Comparison of ENCODE assay signal across 8 cellular contexts in genomic region chr19:27794444-27795042, GRCh38.
A peak's percentile ranks its signal among the peaks of the same experiment; 100 is the strongest.
DNase-seq lines count a peak whose midpoint lies in the region; ATAC-seq and TF ChIP-seq lines count a peak whose summit lies in the region.

No MANE protein-coding gene starts in this region.

- peaks cover 15% of the 10 kb centered on the region for H3K36me3 ChIP-seq in HUES64 (ENCODE audit: insufficient read depth, low read length)
- H3K36me3 ChIP-seq in psoas muscle (ENCODE audit: insufficient read depth in 1 of 2, low read depth in 1 of 2) = peaks cover 0 to 14% of the 10 kb centered on the region in 2 donors

- intact Hi-C loops in left cardiac atrium (cut with DNase I) (loop anchor here in 1 of 2 donors (10.0 kb wide), 1 partner anchor 140 kb away; no protein-coding TSS in a partner anchor), psoas muscle (cut with DNase I) (loop anchor here in 1 of 2 donors (10.0 kb wide), 1 partner anchor 120 kb away; no protein-coding TSS in a partner anchor)

- no peaks in the 10 kb centered on the region for H3K9me3 Mint-ChIP-seq in activated naive CD4-positive, alpha-beta T cell treated with anti-CD3 and anti-CD28 coated beads, Interleukin-2, amount 50 U/mL, for 72 hours

- peak overlapping the region; percentile 27; the same call in 1 of the 2 replicates for H3K27ac ChIP-seq in HUES64 (ENCODE audit: low read depth, low read length)
- peak overlapping the region; percentile 95 for H3K27ac ChIP-seq in psoas muscle

- peak; percentile 30 for DNase-seq in A172 (ENCODE audit: low spot score)
- DNase-seq in activated naive CD4-positive, alpha-beta T cell treated with anti-CD3 and anti-CD28 coated beads, Interleukin-2, amount 50 U/mL, for 72 hours (ENCODE audit: low spot score in 2 of 2) = no peak
- DNase-seq in left cardiac atrium = peak; percentile 43
- DNase-seq in psoas muscle = no peak
- DNase-seq in GM19240 (ENCODE audit: insufficient read length, low spot score) = no peak
- DNase-seq in GDM1 (lab: John Stamatoyannopoulos, UW) = no peak

- H3K9me3 ChIP-seq in HUES64 (ENCODE audit: insufficient read depth, low read depth, low read length) (peaks cover 4% of the 10 kb centered on the region; the same call in 1 of the 2 replicates), psoas muscle (no peaks in the 10 kb centered on the region)

- peak overlapping the region; percentile 96 to 100 for H3K27ac Mint-ChIP-seq in activated naive CD4-positive, alpha-beta T cell treated with anti-CD3 and anti-CD28 coated beads, Interleukin-2, amount 50 U/mL, for 72 hours

- H3K27me3 ChIP-seq in HUES64 (ENCODE audit: insufficient read depth, low read length) (no peaks in the 10 kb centered on the region), psoas muscle (ENCODE audit: insufficient read depth in 3 of 3, low read length in 2 of 3) (no peaks in the 10 kb centered on the region)

- ATAC-seq in GM18511 (IDR thresholded peaks at IDR 0.05; ENCODE audit: unreplicated experiment) (peak; percentile 9), left cardiac atrium (peak; percentile 2 to 16), psoas muscle (no peak)
- ATAC-seq in activated naive CD4-positive, alpha-beta T cell treated with anti-CD3 and anti-CD28 coated beads, Interleukin-2, amount 50 U/mL, for 72 hours = no peak

- 11% methylated on average over 18 of the region's 18 CpGs for WGBS in HUES64
- WGBS in psoas muscle, 3 donors = 3 to 8% (median 5%) methylated on average over 18 of the region's 18 CpGs

- H3K4me1 ChIP-seq in HUES64 (ENCODE audit: insufficient read depth, low read length) (no peaks in the 10 kb centered on the region), psoas muscle (peaks cover 21% of the 10 kb centered on the region)

- H3K9ac ChIP-seq in HUES64 (ENCODE audit: low read depth, low read length) = peak overlapping the region; percentile 79

- TF ChIP-seq CTCF in psoas muscle (IDR thresholded peaks at IDR 0.05) = no peak

- H3K4me3 ChIP-seq in HUES64 (ENCODE audit: low read length) (peak overlapping the region; percentile 85), psoas muscle (peak overlapping the region; percentile 92)

- peaks cover 23 to 26% of the 10 kb centered on the region in 2 donors for H3K36me3 Mint-ChIP-seq in activated naive CD4-positive, alpha-beta T cell treated with anti-CD3 and anti-CD28 coated beads, Interleukin-2, amount 50 U/mL, for 72 hours

Comparison
In these comparisons a context has a peak if more than half of its experiments do, and no peak if none do; other contexts are left out.
1. DNase-seq: peak in A172 (single experiment) and left cardiac atrium (single experiment); none in activated naive CD4-positive, alpha-beta T cell treated with anti-CD3 and anti-CD28 coated beads, Interleukin-2, amount 50 U/mL, for 72 hours (0 of 2), psoas muscle (0 of 2), GM19240 (single experiment) and GDM1 (single experiment).
2. ATAC-seq: peak in GM18511 (single experiment) and left cardiac atrium (2 of 2); none in activated naive CD4-positive, alpha-beta T cell treated with anti-CD3 and anti-CD28 coated beads, Interleukin-2, amount 50 U/mL, for 72 hours (0 of 2) and psoas muscle (0 of 4).